9 cellular contexts compared by ENCODE assay signal in genomic region chr9:72476617-72477375, GRCh38. TPM values are rescaled to one million over a fixed set of nuclear protein-coding genes. Genes with fewer than 3 reads are reported as not detected.
DNase-seq lines count a peak whose midpoint lies in the region; ATAC-seq and TF ChIP-seq lines count a peak whose summit lies in the region.
"Had no signal": no experiment of that assay in that cellular context is flagged by ENCODE, and none has a peak within 500 bp of the region (broad histone marks: within the 10 kb centered on the region; RNA-seq: fewer than 3 reads in every experiment).

No MANE protein-coding gene starts in this region.

- H2BK120ac ChIP-seq in trophoblast cell (ENCODE audit: insufficient read depth, low read length, poor library complexity): no peak overlapping the region

- no peak overlapping the region for H3K4ac ChIP-seq in trophoblast cell (ENCODE audit: low read depth, low read length)

- no peak overlapping the region for H2AK5ac ChIP-seq in trophoblast cell (ENCODE audit: low read length)

- H3K36me3 Mint-ChIP-seq in CD4-positive, alpha-beta T cell (ENCODE audit: low read depth): no peaks in the 10 kb centered on the region

- no peak overlapping the region for H3K27ac ChIP-seq in CD4-positive, alpha-beta T cell (ENCODE audit: low read depth, low read length)
- no peak overlapping the region for H3K27ac ChIP-seq in trophoblast cell (ENCODE audit: low read depth, low read length)
- H3K27ac ChIP-seq: parathyroid adenoma had no signal

- H3K27ac Mint-ChIP-seq in CD4-positive, alpha-beta T cell: no peak overlapping the region

- intact Hi-C loops in CD4-positive, alpha-beta T cell (cut with DNase I, micrococcal nuclease): loop anchor here in 1 of 2 experiments (10.0 kb wide), 1 partner anchor 52 kb away; no protein-coding TSS in a partner anchor

- H3K79me2 ChIP-seq in trophoblast cell (ENCODE audit: control insufficient read depth, insufficient read depth, low read length, poor library complexity): no peaks in the 10 kb centered on the region
- H3K79me2 ChIP-seq: parathyroid adenoma had no signal

- ATAC-seq in CD4-positive, alpha-beta T cell (ENCODE audit: poor library complexity): peak; percentile 68
- ATAC-seq in HG02840 (IDR thresholded peaks at IDR 0.05; ENCODE audit: low FRiP score, unreplicated experiment) (no peak), GM19035 (IDR thresholded peaks at IDR 0.05; ENCODE audit: unreplicated experiment) (no peak), HG03139 (IDR thresholded peaks at IDR 0.05; ENCODE audit: unreplicated experiment) (no peak)

- H3K27me3 Mint-ChIP-seq in CD4-positive, alpha-beta T cell: no peaks in the 10 kb centered on the region

- H3K36me3 ChIP-seq in trophoblast cell (ENCODE audit: control insufficient read depth in 1 of 2, insufficient read depth in 2 of 2, low read length in 2 of 2): no peaks in the 10 kb centered on the region

- H3K4me1 ChIP-seq in trophoblast cell (ENCODE audit: control insufficient read depth in 1 of 2, insufficient read depth in 2 of 2, low read length in 2 of 2): peaks cover 2% of the 10 kb centered on the region in 2 experiments
- H3K4me1 ChIP-seq: parathyroid adenoma had no signal

- no peak overlapping the region for H3K18ac ChIP-seq in trophoblast cell (ENCODE audit: low read length)

- no peak overlapping the region for H4K8ac ChIP-seq in trophoblast cell (ENCODE audit: low read depth, low read length)

- no peak overlapping the region for H3K23ac ChIP-seq in trophoblast cell (ENCODE audit: low read length)

- peaks cover 15% of the 10 kb centered on the region for H3K4me1 Mint-ChIP-seq in CD4-positive, alpha-beta T cell (ENCODE audit: low read depth)

- H3K79me1 ChIP-seq in trophoblast cell (ENCODE audit: low read length): peaks cover 6% of the 10 kb centered on the region

- H3K9me3 Mint-ChIP-seq in CD4-positive, alpha-beta T cell: no peaks in the 10 kb centered on the region

- WGBS in trophoblast cell (ENCODE audit: extremely low coverage, insufficient coverage, insufficient read length): no CpG with 5 or more reads among the region's 2 CpGs

- no peak overlapping the region for H3K9ac ChIP-seq in trophoblast cell (ENCODE audit: low read length)
- H3K9ac ChIP-seq: parathyroid adenoma had no signal

- H2BK12ac ChIP-seq in trophoblast cell (ENCODE audit: low read length): no peak overlapping the region

- CTCF ChIA-PET in CD4-positive, alpha-beta T cell (lab: Charles Lee): interaction anchor here (0.7 kb wide), 1 partner anchor 677 kb away, joined by 3 read pairs; no protein-coding TSS in a partner anchor

- POLR2A ChIA-PET in CD4-positive, alpha-beta T cell (lab: Charles Lee): no interaction called here

- no peak overlapping the region for H4K12ac ChIP-seq in trophoblast cell (ENCODE audit: low read depth, low read length)

- no peak overlapping the region for H2AFZ ChIP-seq in trophoblast cell (ENCODE audit: insufficient read depth, low read length, poor library complexity)
- H2AFZ ChIP-seq: parathyroid adenoma had no signal

- no peak overlapping the region for H3K4me2 ChIP-seq in trophoblast cell (ENCODE audit: low read length)

- no peak overlapping the region for H3K4me3 Mint-ChIP-seq in CD4-positive, alpha-beta T cell

- no peak for TF ChIP-seq CTCF in CD4-positive, alpha-beta T cell (IDR thresholded peaks at IDR 0.05)

- H3K4me3 ChIP-seq in trophoblast cell (ENCODE audit: low read depth, low read length): no peak overlapping the region

- no peak overlapping the region for H3K14ac ChIP-seq in trophoblast cell (ENCODE audit: low read length)

- peak in 5 of 10 experiments; percentile 10 to 22 (median 16) for DNase-seq in CD4-positive, alpha-beta T cell
- DNase-seq in NCI-H510A (lab: John Stamatoyannopoulos, UW) (peak; percentile 14), trophoblast cell (peak; percentile 91 to 96), SKM-1 treated with dmso at 0.1 percent for 144 hours (lab: John Stamatoyannopoulos, UW; ENCODE audit: unreplicated experiment) (no peak)
- peak; percentile 6 for DNase-seq in activated naive CD8-positive, alpha-beta T cell treated with anti-CD3 and anti-CD28 coated beads, Interleukin-2, amount 50 U/mL, for 16 hours (ENCODE audit: low read depth, low spot score)

- H3K27me3 ChIP-seq in CD4-positive, alpha-beta T cell (ENCODE audit: control insufficient read depth, insufficient read depth, low read length): no peaks in the 10 kb centered on the region
- no peaks in the 10 kb centered on the region for H3K27me3 ChIP-seq in trophoblast cell (ENCODE audit: insufficient read depth, low read length)

- no peak overlapping the region for H4K91ac ChIP-seq in trophoblast cell (ENCODE audit: low read depth, low read length)

- H3K9me3 ChIP-seq in CD4-positive, alpha-beta T cell (ENCODE audit: control insufficient read depth, low read length): no peaks in the 10 kb centered on the region
- no peaks in the 10 kb centered on the region for H3K9me3 ChIP-seq in trophoblast cell (ENCODE audit: insufficient read depth, low read depth, low read length)

- H2BK5ac ChIP-seq in trophoblast cell (ENCODE audit: low read depth, low read length, poor library complexity): no peak overlapping the region

RNA-seq across cellular contexts. Expression of gene TMC1, which starts 44.6 kb away (rescaled TPM):
- not detected for total RNA-seq in CD4-positive, alpha-beta T cell
- 0.03 and 0.04 TPM in 2 replicates for polyA plus RNA-seq in trophoblast cell (2013)
